Comparison of ENCODE assay signal across 12 cellular contexts in the genomic region with DNA sequence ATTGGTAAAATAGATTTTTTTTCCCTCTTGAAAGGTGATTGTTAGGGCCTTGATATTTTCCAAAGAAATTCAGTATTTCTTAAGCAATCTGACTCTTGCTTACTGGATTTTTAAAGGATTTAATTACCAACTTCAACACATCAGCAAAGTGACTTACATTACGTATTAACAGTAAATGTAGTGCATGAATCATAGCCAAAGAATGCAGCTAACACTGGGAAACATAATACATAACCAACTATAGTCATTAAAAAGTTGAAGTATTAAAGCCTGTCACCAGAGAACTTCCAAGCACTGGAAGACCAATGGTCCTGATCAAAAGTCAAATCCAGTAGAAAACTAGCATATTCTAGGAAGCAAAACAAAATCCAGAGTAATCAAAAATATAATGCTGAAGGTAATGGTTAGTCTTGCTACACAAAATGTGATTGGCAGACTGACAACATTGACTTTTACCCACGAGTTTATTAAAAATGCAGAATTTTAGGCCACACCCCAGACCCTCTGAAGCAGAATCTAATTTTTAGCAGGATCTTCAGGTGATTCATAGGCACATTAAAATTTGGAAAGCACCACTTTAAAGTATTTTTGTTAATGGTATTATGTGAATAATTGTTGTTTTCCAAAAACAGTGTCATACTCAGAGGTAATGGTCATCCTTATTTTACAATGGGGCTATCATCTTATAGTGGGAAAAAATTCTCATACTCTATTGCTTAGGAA. TPM values are rescaled to one million over a fixed set of nuclear protein-coding genes. Genes with fewer than 3 reads are reported as not detected.
DNase-seq lines count a peak whose midpoint lies in the region; ATAC-seq and TF ChIP-seq lines count a peak whose summit lies in the region.
"Had no signal": no experiment of that assay in that cellular context is flagged by ENCODE, and none has a peak within 500 bp of the region (broad histone marks: within the 10 kb centered on the region; RNA-seq: fewer than 3 reads in every experiment).

No MANE protein-coding gene starts in this region.

- H3K36me3 ChIP-seq in muscle layer of colon (ENCODE audit: insufficient read depth, low read length) = no peaks in the 10 kb centered on the region

- H3K4me3 ChIP-seq in AG09309 (ENCODE audit: control insufficient read depth, low read depth, low read length) = no peak overlapping the region
- H3K4me3 ChIP-seq in muscle layer of colon (ENCODE audit: low read depth in 1 of 2, low read length in 2 of 2) = no peak overlapping the region

- peak overlapping the region; percentile 60 for H3K27ac ChIP-seq in muscle layer of colon (ENCODE audit: low read depth, low read length)

- no peaks in the 10 kb centered on the region for H3K27me3 ChIP-seq in muscle layer of colon (ENCODE audit: control insufficient read depth in 1 of 2, insufficient read depth in 2 of 2, low read length in 2 of 2)

- peaks cover 16% of the 10 kb centered on the region for H3K4me1 ChIP-seq in muscle layer of colon (ENCODE audit: insufficient read depth, low read length)

- no peak overlapping the region for H3K9ac ChIP-seq in muscle layer of colon (ENCODE audit: low read length)

- TF ChIP-seq CTCF in AG09309 (IDR thresholded peaks at IDR 0.05; ENCODE audit: control insufficient read depth, insufficient read depth, low read depth, low read length, missing control alignments) = no peak

- DNase-seq in AG09309 (ENCODE audit: low read depth) (peak; percentile 84), LoVo (ENCODE audit: low spot score) (peak; percentile 42), dermis microvascular lymphatic vessel endothelial cell (ENCODE audit: low read depth in 2 of 2) (peak; percentile 77 to 88), inferior parietal cortex (ENCODE audit: extremely low spot score) (no peak), iPS-NIHi7 (ENCODE audit: extremely low spot score) (no peak), OCI-M2 (lab: John Stamatoyannopoulos, UW; ENCODE audit: unreplicated experiment) (no peak)
- DNase-seq: activated CD4-positive, CD25-positive, alpha-beta regulatory T cell; NCI-H187 had no signal

- no peaks in the 10 kb centered on the region for H3K9me3 ChIP-seq in muscle layer of colon (ENCODE audit: low read length)

- no peak for ATAC-seq in GM19328 (IDR thresholded peaks at IDR 0.05; ENCODE audit: unreplicated experiment)
- ATAC-seq: Panc1 had no signal

RNA-seq across cellular contexts. Expression of gene CAVIN2, which starts 31.8 kb away (rescaled TPM):
- 282 and 296 TPM in 2 replicates for total RNA-seq in dermis microvascular lymphatic vessel endothelial cell
- total RNA-seq: activated T-helper 1 cell treated with anti-CD3 and anti-CD28 coated beads, Interleukin-12 subunit alpha, Interleukin-12 subunit beta, Interleukin-2, Interleukin-4 antibody, amounts not matched to agents 30 ng/mL and 10 ng/mL and 1 ng/mL, durations not matched to agents 14 hours and 24 hours and 36 hours had no signal

Comparison
In these comparisons a context has a peak if more than half of its experiments do, and no peak if none do; other contexts are left out.
1. DNase-seq: peak in AG09309 (single experiment), LoVo (single experiment) and dermis microvascular lymphatic vessel endothelial cell (2 of 2); none in inferior parietal cortex (single experiment), iPS-NIHi7 (single experiment) and OCI-M2 (single experiment).